Comparison of ENCODE assay signal across 10 cellular contexts in the genomic region with DNA sequence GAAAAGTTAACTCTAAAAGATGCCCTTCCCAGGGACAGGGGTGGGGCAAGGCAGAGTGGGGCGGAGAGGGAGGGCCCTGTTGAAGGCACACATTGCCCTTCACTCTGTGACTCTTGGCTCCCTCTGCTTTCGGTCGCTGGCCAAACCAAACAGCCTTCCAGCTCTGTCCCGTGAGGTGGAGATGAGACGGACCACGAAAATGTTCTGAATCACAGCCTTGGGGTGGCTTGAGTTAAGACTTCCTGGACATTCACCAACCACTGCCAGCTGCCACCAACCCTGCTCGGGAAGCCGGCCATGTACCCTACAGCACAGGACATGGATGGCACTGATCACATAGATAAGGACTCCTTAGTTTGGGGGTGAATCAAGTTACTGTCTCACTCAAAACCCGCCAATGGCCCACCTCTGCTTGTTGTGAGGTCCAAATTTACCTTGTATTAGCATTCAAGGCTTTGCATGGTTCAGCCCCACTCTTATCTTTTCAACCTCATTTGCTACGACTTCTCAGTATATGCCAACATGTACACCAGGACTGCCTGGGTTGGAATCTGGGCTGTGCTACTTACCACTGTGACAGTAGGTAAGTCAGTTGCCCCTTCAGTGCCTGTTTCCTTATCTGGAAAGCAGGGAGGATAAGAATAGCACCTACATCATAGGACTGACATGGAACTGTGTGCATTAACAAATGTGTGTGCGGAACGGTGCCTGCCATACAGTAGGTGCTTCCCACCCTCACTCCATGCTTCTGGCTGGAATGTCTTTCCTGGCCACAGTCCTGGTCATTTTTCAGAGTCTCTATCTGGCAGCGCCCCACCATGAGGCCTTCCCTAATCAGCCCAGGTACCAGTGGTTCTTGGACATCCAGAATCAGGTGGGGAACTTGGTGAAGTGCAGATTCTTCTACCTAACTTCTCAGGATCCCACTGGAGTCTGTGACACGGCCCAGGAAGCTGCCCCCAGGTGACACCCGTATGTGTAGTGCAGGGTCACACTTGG. TPM values are rescaled to one million over a fixed set of nuclear protein-coding genes. Genes with fewer than 3 reads are reported as not detected.
DNase-seq lines count a peak whose midpoint lies in the region; ATAC-seq and TF ChIP-seq lines count a peak whose summit lies in the region.
"Had no signal": no experiment of that assay in that cellular context is flagged by ENCODE, and none has a peak within 500 bp of the region (broad histone marks: within the 10 kb centered on the region; RNA-seq: fewer than 3 reads in every experiment).

No MANE protein-coding gene starts in this region.

- H3K4me3 ChIP-seq in neutrophil (ENCODE audit: low read depth in 1 of 2, low read length in 1 of 2), result no peak overlapping the region

- H3K4me1 ChIP-seq in neutrophil (ENCODE audit: control insufficient read depth in 1 of 2, insufficient read depth in 1 of 2, low read depth in 1 of 2, low read length in 1 of 2), result peaks cover 35 to 72% of the 10 kb centered on the region in 2 experiments

- TF ChIP-seq CTCF in neutrophil (IDR thresholded peaks at IDR 0.05), result no peak

- DNase-seq in AG20443 (ENCODE audit: low spot score) (peak; percentile 91), NCI-H226 (peak; percentile 23), NCI-H345 (lab: John Stamatoyannopoulos, UW) (no peak)
- DNase-seq in stimulated activated CD4-positive, alpha-beta T cell treated with anti-CD3 and anti-CD28 coated beads, Interleukin-1b, Interleukin-23, amount 100 ng/mL, for 48 hours, result no peak
- no peak for DNase-seq in stimulated activated CD4-positive, alpha-beta T cell treated with anti-CD3 and anti-CD28 coated beads, Interleukin-4, amount 100 ng/mL, for 1 hour
- DNase-seq: DND-41, NCI-H2107 had no signal

- ATAC-seq in esophagus mucosa, result peak; percentile 1
- no peak for ATAC-seq in GM21367 (IDR thresholded peaks at IDR 0.05; ENCODE audit: unreplicated experiment)

- H3K27ac ChIP-seq in neutrophil, result peak overlapping the region; percentile 63

- H3K9me3 ChIP-seq in neutrophil, result no peaks in the 10 kb centered on the region

- peaks cover 90% of the 10 kb centered on the region for H3K36me3 ChIP-seq in neutrophil

- H3K27me3 ChIP-seq in neutrophil, result no peaks in the 10 kb centered on the region

RNA-seq across cellular contexts. Expression of gene ITPRIP, which starts 28.0 kb away (rescaled TPM):
- total RNA-seq in esophagus mucosa, result 74.4 TPM

RNA-seq across cellular contexts. Expression of gene GSTO2, which starts 41.3 kb away (rescaled TPM):
- total RNA-seq in esophagus mucosa, result 25.1 TPM

RNA-seq across cellular contexts. Expression of gene CFAP58, which starts 43.4 kb away (rescaled TPM):
- total RNA-seq in esophagus mucosa, result 0.12 TPM

RNA-seq across cellular contexts. Expression of gene GSTO1, which starts 55.6 kb away (rescaled TPM):
- 52.4 TPM for total RNA-seq in esophagus mucosa

Comparison
In these comparisons a context has a peak if more than half of its experiments do, and no peak if none do; other contexts are left out.
1. DNase-seq: peak in AG20443 (single experiment) and NCI-H226 (single experiment); none in stimulated activated CD4-positive, alpha-beta T cell treated with anti-CD3 and anti-CD28 coated beads, Interleukin-1b, Interleukin-23, amount 100 ng/mL, for 48 hours (single experiment), stimulated activated CD4-positive, alpha-beta T cell treated with anti-CD3 and anti-CD28 coated beads, Interleukin-4, amount 100 ng/mL, for 1 hour (single experiment) and NCI-H345 (single experiment).